Comparison of ENCODE assay signal across 1 cellular context in the genomic region with DNA sequence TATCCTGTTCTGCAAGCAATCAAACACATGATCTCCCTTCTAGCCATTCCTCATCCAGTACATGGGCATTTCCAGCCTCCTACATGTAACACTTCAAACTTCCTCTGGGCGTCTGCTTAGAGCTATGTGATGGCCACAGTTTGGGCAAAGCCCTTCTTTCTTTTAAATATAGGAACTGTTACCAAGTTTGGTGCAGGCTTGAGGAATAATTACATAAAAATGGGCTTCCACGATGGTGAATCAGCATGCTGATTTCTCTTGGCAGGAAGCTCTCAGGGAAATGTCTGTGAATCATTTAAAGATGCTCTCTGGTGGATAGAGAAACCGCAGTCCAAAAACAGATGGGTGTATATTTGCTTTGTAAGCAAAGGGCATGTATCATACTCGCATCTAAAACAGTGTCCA.
TF ChIP-seq lines count a peak whose summit lies in the region.

No MANE protein-coding gene starts in this region.

TF ChIP-seq in SK-N-SH, 30 proteins besides CTCF, POLR2A, EP300 and RAD21 (continued from another document):
- TF ChIP-seq, protein P1, sequence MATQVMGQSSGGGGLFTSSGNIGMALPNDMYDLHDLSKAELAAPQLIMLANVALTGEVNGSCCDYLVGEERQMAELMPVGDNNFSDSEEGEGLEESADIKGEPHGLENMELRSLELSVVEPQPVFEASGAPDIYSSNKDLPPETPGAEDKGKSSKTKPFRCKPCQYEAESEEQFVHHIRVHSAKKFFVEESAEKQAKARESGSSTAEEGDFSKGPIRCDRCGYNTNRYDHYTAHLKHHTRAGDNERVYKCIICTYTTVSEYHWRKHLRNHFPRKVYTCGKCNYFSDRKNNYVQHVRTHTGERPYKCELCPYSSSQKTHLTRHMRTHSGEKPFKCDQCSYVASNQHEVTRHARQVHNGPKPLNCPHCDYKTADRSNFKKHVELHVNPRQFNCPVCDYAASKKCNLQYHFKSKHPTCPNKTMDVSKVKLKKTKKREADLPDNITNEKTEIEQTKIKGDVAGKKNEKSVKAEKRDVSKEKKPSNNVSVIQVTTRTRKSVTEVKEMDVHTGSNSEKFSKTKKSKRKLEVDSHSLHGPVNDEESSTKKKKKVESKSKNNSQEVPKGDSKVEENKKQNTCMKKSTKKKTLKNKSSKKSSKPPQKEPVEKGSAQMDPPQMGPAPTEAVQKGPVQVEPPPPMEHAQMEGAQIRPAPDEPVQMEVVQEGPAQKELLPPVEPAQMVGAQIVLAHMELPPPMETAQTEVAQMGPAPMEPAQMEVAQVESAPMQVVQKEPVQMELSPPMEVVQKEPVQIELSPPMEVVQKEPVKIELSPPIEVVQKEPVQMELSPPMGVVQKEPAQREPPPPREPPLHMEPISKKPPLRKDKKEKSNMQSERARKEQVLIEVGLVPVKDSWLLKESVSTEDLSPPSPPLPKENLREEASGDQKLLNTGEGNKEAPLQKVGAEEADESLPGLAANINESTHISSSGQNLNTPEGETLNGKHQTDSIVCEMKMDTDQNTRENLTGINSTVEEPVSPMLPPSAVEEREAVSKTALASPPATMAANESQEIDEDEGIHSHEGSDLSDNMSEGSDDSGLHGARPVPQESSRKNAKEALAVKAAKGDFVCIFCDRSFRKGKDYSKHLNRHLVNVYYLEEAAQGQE (IDR thresholded peaks at IDR 0.05; ENCODE audit: low read depth, low read length) = peak; percentile 46; the same call in 1 of the 2 replicates
- TF ChIP-seq FOXJ3 (CRISPR knock-in tag; IDR thresholded peaks at IDR 0.05) (no peak), ELF1 (IDR thresholded peaks at IDR 0.05) (0 out of 2 replicates have a peak, but pooled peaks have one; percentile 29), TEAD4 (IDR thresholded peaks at IDR 0.05; ENCODE audit: borderline replicate concordance, insufficient read depth) (peak; percentile 81), NRF1 (IDR thresholded peaks at IDR 0.05; ENCODE audit: low read depth, low read length) (no peak), FOXM1 (IDR thresholded peaks at IDR 0.05; ENCODE audit: low read depth) (no peak; the same call in 1 of the 2 replicates), TCF12 (IDR thresholded peaks at IDR 0.05) (peak; percentile 98), YY1 (IDR thresholded peaks at IDR 0.05; ENCODE audit: low read depth) (no peak)
- TF ChIP-seq, protein P2, sequence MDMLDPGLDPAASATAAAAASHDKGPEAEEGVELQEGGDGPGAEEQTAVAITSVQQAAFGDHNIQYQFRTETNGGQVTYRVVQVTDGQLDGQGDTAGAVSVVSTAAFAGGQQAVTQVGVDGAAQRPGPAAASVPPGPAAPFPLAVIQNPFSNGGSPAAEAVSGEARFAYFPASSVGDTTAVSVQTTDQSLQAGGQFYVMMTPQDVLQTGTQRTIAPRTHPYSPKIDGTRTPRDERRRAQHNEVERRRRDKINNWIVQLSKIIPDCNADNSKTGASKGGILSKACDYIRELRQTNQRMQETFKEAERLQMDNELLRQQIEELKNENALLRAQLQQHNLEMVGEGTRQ (IDR thresholded peaks at IDR 0.05; ENCODE audit: borderline replicate concordance, low read depth, low read length) = no peak
- TF ChIP-seq, protein P3, sequence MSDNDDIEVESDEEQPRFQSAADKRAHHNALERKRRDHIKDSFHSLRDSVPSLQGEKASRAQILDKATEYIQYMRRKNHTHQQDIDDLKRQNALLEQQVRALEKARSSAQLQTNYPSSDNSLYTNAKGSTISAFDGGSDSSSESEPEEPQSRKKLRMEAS (IDR thresholded peaks at IDR 0.05; ENCODE audit: low read depth) = peak; percentile 61
- TF ChIP-seq, protein P4, sequence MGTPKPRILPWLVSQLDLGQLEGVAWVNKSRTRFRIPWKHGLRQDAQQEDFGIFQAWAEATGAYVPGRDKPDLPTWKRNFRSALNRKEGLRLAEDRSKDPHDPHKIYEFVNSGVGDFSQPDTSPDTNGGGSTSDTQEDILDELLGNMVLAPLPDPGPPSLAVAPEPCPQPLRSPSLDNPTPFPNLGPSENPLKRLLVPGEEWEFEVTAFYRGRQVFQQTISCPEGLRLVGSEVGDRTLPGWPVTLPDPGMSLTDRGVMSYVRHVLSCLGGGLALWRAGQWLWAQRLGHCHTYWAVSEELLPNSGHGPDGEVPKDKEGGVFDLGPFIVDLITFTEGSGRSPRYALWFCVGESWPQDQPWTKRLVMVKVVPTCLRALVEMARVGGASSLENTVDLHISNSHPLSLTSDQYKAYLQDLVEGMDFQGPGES (IDR thresholded peaks at IDR 0.05; ENCODE audit: low read depth, low read length) = no peak
- TF ChIP-seq, protein P5, sequence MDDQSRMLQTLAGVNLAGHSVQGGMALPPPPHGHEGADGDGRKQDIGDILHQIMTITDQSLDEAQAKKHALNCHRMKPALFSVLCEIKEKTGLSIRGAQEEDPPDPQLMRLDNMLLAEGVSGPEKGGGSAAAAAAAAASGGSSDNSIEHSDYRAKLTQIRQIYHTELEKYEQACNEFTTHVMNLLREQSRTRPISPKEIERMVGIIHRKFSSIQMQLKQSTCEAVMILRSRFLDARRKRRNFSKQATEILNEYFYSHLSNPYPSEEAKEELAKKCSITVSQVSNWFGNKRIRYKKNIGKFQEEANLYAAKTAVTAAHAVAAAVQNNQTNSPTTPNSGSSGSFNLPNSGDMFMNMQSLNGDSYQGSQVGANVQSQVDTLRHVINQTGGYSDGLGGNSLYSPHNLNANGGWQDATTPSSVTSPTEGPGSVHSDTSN (IDR thresholded peaks at IDR 0.05) = peak; percentile 86
- TF ChIP-seq, protein P6, sequence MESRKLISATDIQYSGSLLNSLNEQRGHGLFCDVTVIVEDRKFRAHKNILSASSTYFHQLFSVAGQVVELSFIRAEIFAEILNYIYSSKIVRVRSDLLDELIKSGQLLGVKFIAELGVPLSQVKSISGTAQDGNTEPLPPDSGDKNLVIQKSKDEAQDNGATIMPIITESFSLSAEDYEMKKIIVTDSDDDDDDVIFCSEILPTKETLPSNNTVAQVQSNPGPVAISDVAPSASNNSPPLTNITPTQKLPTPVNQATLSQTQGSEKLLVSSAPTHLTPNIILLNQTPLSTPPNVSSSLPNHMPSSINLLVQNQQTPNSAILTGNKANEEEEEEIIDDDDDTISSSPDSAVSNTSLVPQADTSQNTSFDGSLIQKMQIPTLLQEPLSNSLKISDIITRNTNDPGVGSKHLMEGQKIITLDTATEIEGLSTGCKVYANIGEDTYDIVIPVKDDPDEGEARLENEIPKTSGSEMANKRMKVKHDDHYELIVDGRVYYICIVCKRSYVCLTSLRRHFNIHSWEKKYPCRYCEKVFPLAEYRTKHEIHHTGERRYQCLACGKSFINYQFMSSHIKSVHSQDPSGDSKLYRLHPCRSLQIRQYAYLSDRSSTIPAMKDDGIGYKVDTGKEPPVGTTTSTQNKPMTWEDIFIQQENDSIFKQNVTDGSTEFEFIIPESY (IDR thresholded peaks at IDR 0.05; ENCODE audit: borderline replicate concordance, low read depth) = peak; percentile 75; the same call in 1 of the 2 replicates
TF ChIP-seq in SK-N-SH: peak in this region for 16.
